16 cellular contexts compared by ENCODE assay signal in the genomic region with DNA sequence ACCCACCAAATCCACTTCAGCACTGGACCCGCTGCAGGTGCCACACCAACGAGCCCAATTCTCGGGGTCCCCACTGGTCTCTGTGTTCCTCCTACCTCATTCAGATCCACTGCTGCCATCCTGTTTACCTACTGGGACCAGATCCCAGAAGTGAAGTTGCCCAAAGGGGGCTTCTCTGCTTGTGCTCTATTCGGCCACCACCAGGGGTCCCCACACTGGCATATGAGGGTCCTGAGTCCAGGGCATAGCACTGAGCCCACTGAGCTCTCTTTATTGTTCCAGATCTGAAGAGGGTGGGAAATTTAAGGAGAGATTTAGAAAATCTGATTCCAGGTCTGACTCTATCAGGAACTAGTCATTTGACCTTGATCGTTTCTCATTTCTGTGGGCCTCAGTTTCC. TPM values are rescaled to one million over a fixed set of nuclear protein-coding genes. Genes with fewer than 3 reads are reported as not detected.
DNase-seq lines count a peak whose midpoint lies in the region; ATAC-seq, FAIRE-seq and TF ChIP-seq lines count a peak whose summit lies in the region.
"Had no signal": no experiment of that assay in that cellular context is flagged by ENCODE, and none has a peak within 500 bp of the region (broad histone marks: within the 10 kb centered on the region; RNA-seq: fewer than 3 reads in every experiment).

No MANE protein-coding gene starts in this region.

- no peaks in the 10 kb centered on the region for H3K36me3 ChIP-seq in NT2/D1 (ENCODE audit: insufficient read depth, insufficient read length, low read length)
- H3K36me3 ChIP-seq in endothelial cell of umbilical vein (ENCODE audit: control insufficient read depth in 2 of 2, extremely low read depth in 1 of 2, insufficient read depth in 2 of 2, low read length in 2 of 2), result no peaks in the 10 kb centered on the region
- no peaks in the 10 kb centered on the region for H3K36me3 ChIP-seq in trophoblast cell (ENCODE audit: control insufficient read depth in 1 of 2, insufficient read depth in 2 of 2, low read length in 2 of 2)
- H3K36me3 ChIP-seq in ovary, result no peaks in the 10 kb centered on the region

- FAIRE-seq in endothelial cell of umbilical vein (lab: Jason Lieb, UNC), result no peak
- FAIRE-seq: A204.1, HTR-8/SVneo had no signal

- H3K4me3 ChIP-seq in NT2/D1 (ENCODE audit: insufficient read length, low read depth) (no peak overlapping the region), endothelial cell of umbilical vein (replicated peaks in 1 of 3; ENCODE audit: insufficient read depth in 1 of 3, low read depth in 1 of 3, low read length in 3 of 3) (no peak overlapping the region), trophoblast cell (ENCODE audit: low read depth, low read length) (no peak overlapping the region), ovary (no peak overlapping the region)

- no peaks in the 10 kb centered on the region for H3K9me1 ChIP-seq in endothelial cell of umbilical vein (replicated peaks; ENCODE audit: control insufficient read depth, extremely low read depth, insufficient read depth, low read length)

- DNase-seq in NCI-H1092 treated with DMSO at 0.1 percent for 48 hours (lab: John Stamatoyannopoulos, UW) (peak; percentile 4), NCI-H1092 (lab: John Stamatoyannopoulos, UW) (no peak), NT2/D1 (ENCODE audit: low read depth, low spot score) (peak; percentile 35), endothelial cell of umbilical vein (ENCODE audit: low read depth, low spot score) (no peak), trophoblast cell (no peak), germinal center (ENCODE audit: low spot score) (no peak), ovary (no peak)
- DNase-seq: hypothalamus, NCI-H1436 treated with DMSO at 0.1 percent for 48 hours, NCI-H526 treated with DMSO at 0.1 percent for 48 hours had no signal

- H3K4ac ChIP-seq in trophoblast cell (ENCODE audit: low read depth, low read length), result no peak overlapping the region

- H2AFZ ChIP-seq in endothelial cell of umbilical vein (ENCODE audit: low read depth, low read length) (no peak overlapping the region), trophoblast cell (ENCODE audit: insufficient read depth, low read length, poor library complexity) (no peak overlapping the region)

- TF ChIP-seq CTCF in endothelial cell of umbilical vein (IDR thresholded peaks at IDR 0.05; ENCODE audit: extremely low read depth in 1 of 2, insufficient read depth in 1 of 2, low read depth in 1 of 2, low read length in 2 of 2) (peak; percentile 28 to 58), ovary (IDR thresholded peaks at IDR 0.05) (no peak)

- WGBS in trophoblast cell (ENCODE audit: extremely low coverage, insufficient coverage, insufficient read length), result no CpG with 5 or more reads among the region's 5 CpGs
- 60 to 67% (median 61%) methylated on average over 5 of the region's 5 CpGs for WGBS in ovary, 3 donors

- H3K27me3 ChIP-seq in NT2/D1 (ENCODE audit: insufficient read depth, insufficient read length) (no peaks in the 10 kb centered on the region), endothelial cell of umbilical vein (ENCODE audit: control insufficient read depth in 2 of 2, insufficient read depth in 2 of 2, low read length in 2 of 2) (peaks cover 1 to 3% of the 10 kb centered on the region in 2 experiments), trophoblast cell (ENCODE audit: insufficient read depth, low read length) (no peaks in the 10 kb centered on the region), ovary (no peaks in the 10 kb centered on the region)

- no peaks in the 10 kb centered on the region for H3K79me2 ChIP-seq in endothelial cell of umbilical vein (ENCODE audit: control insufficient read depth, insufficient read depth, low read length)
- peaks cover 3% of the 10 kb centered on the region for H3K79me2 ChIP-seq in trophoblast cell (ENCODE audit: control insufficient read depth, insufficient read depth, low read length, poor library complexity)

- no peak for ATAC-seq in HG03439 (IDR thresholded peaks at IDR 0.05; ENCODE audit: unreplicated experiment)
- ATAC-seq: activated naive CD4-positive, alpha-beta T cell treated with anti-CD3 and anti-CD28 coated beads, Interleukin-2, amount 50 U/mL, for 72 hours; sciatic nerve had no signal

- BruUV-seq in endothelial cell of umbilical vein (replicated peaks; lab: Mats Ljungman, UMichigan), result no TSS peak

- no peaks in the 10 kb centered on the region for H4K20me1 ChIP-seq in endothelial cell of umbilical vein (replicated peaks; ENCODE audit: control insufficient read depth, extremely low read depth, insufficient read depth, low read length)

- no peaks in the 10 kb centered on the region for H3K4me1 ChIP-seq in NT2/D1 (ENCODE audit: insufficient read depth, insufficient read length)
- no peaks in the 10 kb centered on the region for H3K4me1 ChIP-seq in endothelial cell of umbilical vein (ENCODE audit: control insufficient read depth, extremely low read depth, insufficient read depth, low read length)
- peaks cover 7 to 11% of the 10 kb centered on the region in 2 experiments for H3K4me1 ChIP-seq in trophoblast cell (ENCODE audit: control insufficient read depth in 1 of 2, insufficient read depth in 2 of 2, low read length in 2 of 2)
- H3K4me1 ChIP-seq in ovary (ENCODE audit: insufficient read depth), result no peaks in the 10 kb centered on the region

- H3K14ac ChIP-seq in trophoblast cell (ENCODE audit: low read length), result no peak overlapping the region

- H4K8ac ChIP-seq in trophoblast cell (ENCODE audit: low read depth, low read length), result peak overlapping the region; percentile 64

- H3K4me2 ChIP-seq in endothelial cell of umbilical vein (ENCODE audit: insufficient read depth, low read length), result no peak overlapping the region
- no peak overlapping the region for H3K4me2 ChIP-seq in trophoblast cell (ENCODE audit: low read length)

- intact Hi-C loops in endothelial cell of umbilical vein (cut with micrococcal nuclease), result loop anchor here (2.0 kb wide), 1 partner anchor 51 kb away; no protein-coding TSS in a partner anchor
- intact Hi-C loops in ovary (cut with DNase I), result loop anchor here in 1 of 4 donors (2.0 kb wide), 1 partner anchor 43 kb away; no protein-coding TSS in a partner anchor

- H2BK12ac ChIP-seq in trophoblast cell (ENCODE audit: low read length), result peak overlapping the region; percentile 6

- H4K91ac ChIP-seq in trophoblast cell (ENCODE audit: low read depth, low read length), result peak overlapping the region; percentile 16

- H2BK120ac ChIP-seq in trophoblast cell (ENCODE audit: insufficient read depth, low read length, poor library complexity), result no peak overlapping the region

- no peak for TF ChIP-seq EP300 in ovary (IDR thresholded peaks at IDR 0.05)

- H3K27ac ChIP-seq in endothelial cell of umbilical vein (ENCODE audit: insufficient read depth, low read depth, low read length) (no peak overlapping the region), trophoblast cell (ENCODE audit: low read depth, low read length) (no peak overlapping the region), ovary (no peak overlapping the region)

- no peak overlapping the region for H2BK5ac ChIP-seq in trophoblast cell (ENCODE audit: low read depth, low read length, poor library complexity)

- H3K9me3 ChIP-seq in NT2/D1 (ENCODE audit: insufficient read depth, low read length), result peaks cover 8% of the 10 kb centered on the region; the same call in 1 of the 2 replicates
- H3K9me3 ChIP-seq in endothelial cell of umbilical vein (replicated peaks; ENCODE audit: control insufficient read depth, insufficient read depth, low read length), result no peaks in the 10 kb centered on the region
- H3K9me3 ChIP-seq in trophoblast cell (ENCODE audit: insufficient read depth, low read depth, low read length), result peaks cover 5% of the 10 kb centered on the region
- no peaks in the 10 kb centered on the region for H3K9me3 ChIP-seq in ovary

- H3K79me1 ChIP-seq in trophoblast cell (ENCODE audit: low read length), result peaks cover 21% of the 10 kb centered on the region

- H4K12ac ChIP-seq in trophoblast cell (ENCODE audit: low read depth, low read length), result no peak overlapping the region

- no peak overlapping the region for H2AK5ac ChIP-seq in trophoblast cell (ENCODE audit: low read length)

- H3K18ac ChIP-seq in trophoblast cell (ENCODE audit: low read length), result no peak overlapping the region

- H3K23ac ChIP-seq in trophoblast cell (ENCODE audit: low read length), result no peak overlapping the region

- TF ChIP-seq POLR2A in endothelial cell of umbilical vein (IDR thresholded peaks at IDR 0.05; ENCODE audit: low read depth, low read length) (no peak), ovary (IDR thresholded peaks at IDR 0.05) (no peak)

- POLR2A ChIA-PET in endothelial cell of umbilical vein (lab: Charles Lee), result no interaction called here

- H3K9ac ChIP-seq in NT2/D1 (ENCODE audit: insufficient read length, low read depth), result no peak overlapping the region
- H3K9ac ChIP-seq in endothelial cell of umbilical vein (replicated peaks; ENCODE audit: extremely low read depth, insufficient read depth, low read length), result no peak overlapping the region
- H3K9ac ChIP-seq in trophoblast cell (ENCODE audit: low read length), result no peak overlapping the region

- dilution Hi-C loops in endothelial cell of umbilical vein (cut with MboI; ENCODE audit: extremely low pct_ligation_motif_present, low sequenced_read_pairs), result no loop called here

- CTCF ChIA-PET in endothelial cell of umbilical vein (lab: Charles Lee), result interaction anchor here (0.9 to 2.3 kb wide), 9 partner anchors 12 to 278 kb away, joined by 3 to 24 read pairs (median 6); no protein-coding TSS in a partner anchor

TF ChIP-seq in endothelial cell of umbilical vein, 7 proteins besides CTCF, POLR2A, EP300 and RAD21 (continues in another document):
- no peak for TF ChIP-seq EZH2 (IDR thresholded peaks at IDR 0.05; ENCODE audit: borderline replicate concordance, low read depth, low read length, severe bottlenecking)
- TF ChIP-seq GATA2 (IDR thresholded peaks at IDR 0.05; ENCODE audit: insufficient read depth, insufficient read length, low read depth, low read length), result no peak
- TF ChIP-seq POLR2AphosphoS5 (IDR thresholded peaks at IDR 0.05; ENCODE audit: insufficient read depth, low read depth, low read length), result no peak
- no peak for TF ChIP-seq JUN (IDR thresholded peaks at IDR 0.05; ENCODE audit: borderline replicate concordance, insufficient read depth, insufficient read length, low read depth)

RNA-seq across cellular contexts. Expression of a gene that starts 2.4 kb away (rescaled TPM):
- not detected in 2 replicates for total RNA-seq in endothelial cell of umbilical vein
- polyA plus RNA-seq in endothelial cell of umbilical vein, result not detected in 2 replicates
- not detected in 2 replicates for polyA plus RNA-seq in endothelial cell of umbilical vein (2011; cell fraction: cytosol; rRNA removed)
- not detected in 2 replicates for polyA plus RNA-seq in endothelial cell of umbilical vein (2011; cell fraction: nucleus; rRNA removed)
- not detected in 2 replicates for polyA plus RNA-seq in endothelial cell of umbilical vein (2012)
- not detected in 2 replicates for polyA minus RNA-seq in endothelial cell of umbilical vein
- not detected for polyA minus RNA-seq in endothelial cell of umbilical vein (2011; cell fraction: cytosol; rRNA and poly(A)+ RNA removed)
- not detected in 2 replicates for polyA minus RNA-seq in endothelial cell of umbilical vein (2011; cell fraction: nucleus; rRNA and poly(A)+ RNA removed)
- polyA plus RNA-seq in trophoblast cell (2013), result 0.05 and 0.11 TPM in 2 replicates
- not detected for total RNA-seq in ovary
- polyA plus RNA-seq in ovary, result not detected
- total RNA-seq: activated CD8-positive, alpha-beta memory T cell treated with anti-CD3 and anti-CD28 coated beads for 36 hours; activated naive CD4-positive, alpha-beta T cell treated with anti-CD3 and anti-CD28 coated beads, Interleukin-2, amount 50 U/mL, for 72 hours; sciatic nerve had no signal

Comparison
In these comparisons a context has a peak if more than half of its experiments do, and no peak if none do; other contexts are left out.
1. DNase-seq: peak in NCI-H1092 treated with DMSO at 0.1 percent for 48 hours (single experiment) and NT2/D1 (single experiment); none in NCI-H1092 (single experiment), endothelial cell of umbilical vein (single experiment), trophoblast cell (0 of 2), germinal center (single experiment) and ovary (0 of 5).
2. CTCF ChIP-seq: peak in endothelial cell of umbilical vein (2 of 2); none in ovary (0 of 3).